9 cellular contexts compared by ENCODE assay signal in the genomic region with DNA sequence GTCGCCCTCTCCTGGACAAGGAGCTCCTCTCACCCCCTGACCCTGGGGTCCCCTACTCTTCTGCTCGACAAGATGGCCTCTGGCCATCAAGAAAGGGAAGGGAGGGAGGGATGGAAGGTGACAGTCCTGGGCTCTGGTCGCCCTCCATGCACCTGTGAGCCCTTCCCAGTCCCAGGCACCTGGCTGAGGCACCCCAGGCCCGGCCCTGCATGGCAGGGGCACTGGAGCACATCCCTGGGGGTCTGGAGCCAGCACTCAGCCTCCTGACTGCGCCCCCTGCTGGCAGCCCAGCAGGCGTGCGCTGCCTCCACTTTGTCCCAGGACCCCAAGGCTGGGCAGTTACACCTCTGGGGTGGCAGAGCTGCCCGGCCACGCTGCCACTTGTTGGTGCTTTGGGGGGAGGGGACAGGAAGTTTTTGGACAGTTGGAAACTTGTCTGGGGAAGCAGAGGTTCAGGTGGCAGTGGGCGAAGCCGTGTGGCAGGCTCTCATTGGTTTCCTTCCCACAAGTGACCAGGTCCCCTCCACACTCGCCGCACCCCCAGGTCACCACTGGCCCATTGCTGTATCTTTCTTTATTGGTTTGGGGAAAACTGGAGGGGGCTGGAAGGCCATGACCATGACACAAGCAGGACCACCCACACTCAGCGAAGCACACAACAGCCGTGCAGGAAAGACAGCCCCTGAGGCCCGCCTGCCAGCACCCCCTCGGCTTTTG. TPM values are rescaled to one million over a fixed set of nuclear protein-coding genes. Genes with fewer than 3 reads are reported as not detected.
A peak's percentile ranks its signal among the peaks of the same experiment; 100 is the strongest.
DNase-seq lines count a peak whose midpoint lies in the region; ATAC-seq, FAIRE-seq and TF ChIP-seq lines count a peak whose summit lies in the region.
"Had no signal": no experiment of that assay in that cellular context is flagged by ENCODE, and none has a peak within 500 bp of the region (broad histone marks: within the 10 kb centered on the region; RNA-seq: fewer than 3 reads in every experiment).

No MANE protein-coding gene starts in this region.

- H3K27ac Mint-ChIP-seq in chondrocyte (ENCODE audit: unreplicated experiment): no peak overlapping the region
- no peak overlapping the region for H3K27ac Mint-ChIP-seq in naive thymus-derived CD8-positive, alpha-beta T cell

- peaks cover 11% of the 10 kb centered on the region for H3K4me1 Mint-ChIP-seq in chondrocyte (ENCODE audit: low read depth)
- peaks cover 5 to 9% (median 7%) of the 10 kb centered on the region in 4 donors for H3K4me1 Mint-ChIP-seq in naive thymus-derived CD8-positive, alpha-beta T cell

- H3K27me3 Mint-ChIP-seq in chondrocyte (ENCODE audit: low read depth): peaks cover 14% of the 10 kb centered on the region
- H3K27me3 Mint-ChIP-seq in naive thymus-derived CD8-positive, alpha-beta T cell: peaks cover 3 to 29% (median 25%) of the 10 kb centered on the region in 5 donors

- TF ChIP-seq POLR2A in H54 (IDR thresholded peaks at IDR 0.05; ENCODE audit: low read depth, low read length): no peak

- ATAC-seq in naive thymus-derived CD8-positive, alpha-beta T cell: peak; percentile 40 to 54

- peaks cover 13% of the 10 kb centered on the region for H3K9me3 Mint-ChIP-seq in chondrocyte (ENCODE audit: low read depth)
- H3K9me3 Mint-ChIP-seq in naive thymus-derived CD8-positive, alpha-beta T cell: peaks cover 0 to 9% (median 0%) of the 10 kb centered on the region in 9 donors

- FAIRE-seq in H54 (lab: Jason Lieb, UNC): no peak

- TF ChIP-seq CTCF in chondrocyte (IDR thresholded peaks at IDR 0.05): peak; percentile 83

- POLR2A ChIA-PET in naive thymus-derived CD8-positive, alpha-beta T cell (lab: Charles Lee): no interaction called here

- in situ Hi-C loops in ACHN (cut with HindIII; ENCODE audit: low pct_ligation_motif_present, low pct_unique_long_range_greater_than_20kb, low sequenced_read_pairs): no loop called here

- DNase-seq in NCI-H1417 (lab: John Stamatoyannopoulos, UW) (peak in 2 of 3 experiments; percentile 7 to 38), NCI-H1417 treated with DMSO at 0.1 percent for 48 hours (lab: John Stamatoyannopoulos, UW) (no peak), SK-N-DZ (ENCODE audit: low spot score) (peak; percentile 46), chondrocyte (ENCODE audit: low spot score) (peak; percentile 75), GF-D8 (lab: John Stamatoyannopoulos, UW) (no peak), H54 (ENCODE audit: insufficient read length, low spot score) (no peak), ACHN (no peak)
- peak in 8 of 10 donors; percentile 13 to 59 (median 44) for DNase-seq in naive thymus-derived CD8-positive, alpha-beta T cell

- H3K36me3 Mint-ChIP-seq in chondrocyte (ENCODE audit: low read depth): peaks cover 2% of the 10 kb centered on the region
- H3K36me3 Mint-ChIP-seq in naive thymus-derived CD8-positive, alpha-beta T cell: peaks cover 0 to 2% (median 0%) of the 10 kb centered on the region in 3 donors

- no peak overlapping the region for H3K4me3 Mint-ChIP-seq in chondrocyte (ENCODE audit: unreplicated experiment)
- no peak overlapping the region for H3K4me3 Mint-ChIP-seq in naive thymus-derived CD8-positive, alpha-beta T cell

RNA-seq across cellular contexts. Expression of a gene that starts 4.3 kb away (rescaled TPM):
- 3.5 and 6.9 TPM in 2 replicates for polyA plus RNA-seq in SK-N-DZ (2014; cell fraction: cytosol; rRNA removed)
- polyA plus RNA-seq in SK-N-DZ (2014; cell fraction: nucleus; rRNA removed): 33.5 and 43.9 TPM in 2 replicates
- 3.2 to 3.8 TPM (median 3.5 TPM) in 3 replicates for total RNA-seq in chondrocyte
- not detected for total RNA-seq in naive thymus-derived CD8-positive, alpha-beta T cell
- not detected for polyA plus RNA-seq in naive thymus-derived CD8-positive, alpha-beta T cell

RNA-seq across cellular contexts. Expression of a gene that starts 18.4 kb away (rescaled TPM):
- polyA plus RNA-seq in SK-N-DZ (2014; cell fraction: cytosol; rRNA removed): 18.4 and 31.5 TPM in 2 replicates
- 71.2 and 118 TPM in 2 replicates for polyA plus RNA-seq in SK-N-DZ (2014; cell fraction: nucleus; rRNA removed)
- 47.6 to 71.1 TPM (median 70.6 TPM) in 3 replicates for total RNA-seq in chondrocyte
- total RNA-seq in naive thymus-derived CD8-positive, alpha-beta T cell: under 1 TPM; 0.31 to 0.49 TPM
- polyA plus RNA-seq in naive thymus-derived CD8-positive, alpha-beta T cell: under 1 TPM in 2 of 3 donors, not detected in 1; 0.04 to 0.16 TPM

RNA-seq across cellular contexts. Expression of a gene that starts 22.3 kb away (rescaled TPM):
- polyA plus RNA-seq in SK-N-DZ (2014; cell fraction: cytosol; rRNA removed): 11.5 and 12.9 TPM in 2 replicates
- 9.0 and 10.4 TPM in 2 replicates for polyA plus RNA-seq in SK-N-DZ (2014; cell fraction: nucleus; rRNA removed)
- total RNA-seq in chondrocyte: 0.13 to 0.77 TPM in 2 of 3 replicates, not detected in the other
- total RNA-seq in naive thymus-derived CD8-positive, alpha-beta T cell: not detected
- polyA plus RNA-seq in naive thymus-derived CD8-positive, alpha-beta T cell: not detected
- polyA plus RNA-seq: right cardiac atrium had no signal

RNA-seq across cellular contexts. Expression of a gene that starts 54.9 kb away (rescaled TPM):
- 136 and 164 TPM in 2 replicates for polyA plus RNA-seq in SK-N-DZ (2014; cell fraction: cytosol; rRNA removed)
- polyA plus RNA-seq in SK-N-DZ (2014; cell fraction: nucleus; rRNA removed): 43.7 and 77.0 TPM in 2 replicates
- 144 to 153 TPM (median 147 TPM) in 3 replicates for total RNA-seq in chondrocyte
- 100 to 1,000 TPM; 108 to 118 TPM for total RNA-seq in naive thymus-derived CD8-positive, alpha-beta T cell
- 100 to 1,000 TPM; 298 to 328 (median 319) TPM for polyA plus RNA-seq in naive thymus-derived CD8-positive, alpha-beta T cell

RNA-seq across cellular contexts. Expression of a gene that starts 55.3 kb away (rescaled TPM):
- polyA plus RNA-seq in SK-N-DZ (2014; cell fraction: cytosol; rRNA removed): 7.7 and 10.2 TPM in 2 replicates
- polyA plus RNA-seq in SK-N-DZ (2014; cell fraction: nucleus; rRNA removed): 12.3 and 13.9 TPM in 2 replicates
- 19.0 to 25.4 TPM (median 20.3 TPM) in 3 replicates for total RNA-seq in chondrocyte
- 1 to 10 TPM; 5.8 to 7.3 TPM for total RNA-seq in naive thymus-derived CD8-positive, alpha-beta T cell
- 1 to 10 TPM; 1.1 to 2.1 (median 2.0) TPM for polyA plus RNA-seq in naive thymus-derived CD8-positive, alpha-beta T cell

Comparison
In these comparisons a context has a peak if more than half of its experiments do, and no peak if none do; other contexts are left out.
1. DNase-seq: peak in NCI-H1417 (2 of 3), SK-N-DZ (single experiment), chondrocyte (single experiment) and naive thymus-derived CD8-positive, alpha-beta T cell (8 of 10); none in NCI-H1417 treated with DMSO at 0.1 percent for 48 hours (single experiment), GF-D8 (single experiment), H54 (single experiment) and ACHN (single experiment).
2. RNA of a gene that starts 18.4 kb away (total RNA-seq): 47.6 to 71.1 TPM in chondrocyte; 0.31 to 0.49 TPM in naive thymus-derived CD8-positive, alpha-beta T cell; every median in the first group is over 10 times any median in the second.